ENCODE assay signal across 8 cellular contexts in the genomic region with DNA sequence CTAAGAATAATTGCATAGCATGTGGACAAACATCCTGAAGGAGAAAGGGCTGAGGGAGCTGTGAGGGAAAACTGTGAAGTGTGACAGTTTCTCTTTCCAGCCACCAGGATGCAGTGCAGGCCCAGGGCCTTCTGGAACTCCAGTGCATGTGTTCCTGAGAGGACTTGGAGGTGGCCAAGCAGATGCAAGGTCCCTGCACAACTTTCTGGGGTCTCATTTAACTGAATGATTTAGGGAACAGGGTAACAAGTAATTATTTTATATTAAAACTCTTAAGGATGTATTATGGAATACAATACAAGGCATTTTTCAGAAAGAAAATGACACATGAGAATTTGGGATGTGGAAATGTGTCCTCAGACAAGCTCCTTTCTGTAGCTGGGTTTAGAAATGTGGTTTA.
A peak's percentile ranks its signal among the peaks of the same experiment; 100 is the strongest.
DNase-seq lines count a peak whose midpoint lies in the region; ATAC-seq, FAIRE-seq and TF ChIP-seq lines count a peak whose summit lies in the region.

No MANE protein-coding gene starts in this region.

- H3K4me1 ChIP-seq in kidney (ENCODE audit: control insufficient read depth in 1 of 2, insufficient read depth in 1 of 2, low read depth in 1 of 2, low read length in 2 of 2) = no peaks in the 10 kb centered on the region

- ATAC-seq in GM21825 (IDR thresholded peaks at IDR 0.05; ENCODE audit: unreplicated experiment) (peak; percentile 70), HG03457 (IDR thresholded peaks at IDR 0.05; ENCODE audit: unreplicated experiment) (no peak)

- no peak overlapping the region for H3K4me3 ChIP-seq in bronchial epithelial cell (ENCODE audit: low read depth, low read length)
- no peak overlapping the region for H3K4me3 ChIP-seq in kidney (ENCODE audit: low read length in 2 of 2)

- no peaks in the 10 kb centered on the region for H3K9me3 ChIP-seq in kidney (ENCODE audit: control insufficient read depth in 1 of 2, low read length in 2 of 2)

- no peak overlapping the region for H3K9ac ChIP-seq in kidney (ENCODE audit: low read length in 2 of 2)

- no peaks in the 10 kb centered on the region for H3K36me3 ChIP-seq in bronchial epithelial cell (ENCODE audit: control insufficient read depth, insufficient read depth, low read length)
- no peaks in the 10 kb centered on the region for H3K36me3 ChIP-seq in kidney (ENCODE audit: control insufficient read depth in 1 of 2, insufficient read depth in 2 of 2, low read length in 2 of 2)

- no peak overlapping the region for H3K27ac ChIP-seq in kidney (ENCODE audit: low read depth in 2 of 2, low read length in 2 of 2)

- TF ChIP-seq CTCF in bronchial epithelial cell (IDR thresholded peaks at IDR 0.05; ENCODE audit: insufficient read depth, low read length, severe bottlenecking) = peak; percentile 90
- peak; percentile 87 for TF ChIP-seq CTCF in kidney (IDR thresholded peaks at IDR 0.05; ENCODE audit: borderline replicate concordance, extremely low read depth, insufficient read depth)

- FAIRE-seq in bronchial epithelial cell (lab: Jason Lieb, UNC) (peak; percentile 40), kidney (lab: Jason Lieb, UNC) (peak; percentile 25)

- peak; percentile 70 for DNase-seq in Daoy (ENCODE audit: low read depth)
- peak; percentile 44 for DNase-seq in NAMALWA (ENCODE audit: low spot score)
- DNase-seq in SKM-1 treated with dmso at 0.1 percent for 144 hours (lab: John Stamatoyannopoulos, UW; ENCODE audit: unreplicated experiment) = peak; percentile 54
- DNase-seq in bronchial epithelial cell (ENCODE audit: low read depth) = peak; percentile 62
- DNase-seq in kidney = peak; percentile 76
- DNase-seq in stimulated activated CD4-positive, alpha-beta T cell treated with anti-CD3 and anti-CD28 coated beads, Interleukin-4, amount 100 ng/mL, for 24 hours = peak; percentile 27

- intact Hi-C loops in kidney (cut with DNase I) = loop anchor here (5.0 kb wide), 1 partner anchor 148 kb away; the partner anchor contains the start of gene C1orf52

- no peaks in the 10 kb centered on the region for H3K27me3 ChIP-seq in bronchial epithelial cell (ENCODE audit: control insufficient read depth, insufficient read depth, low read length)
